ENCODE assay signal across 12 cellular contexts in genomic region chr16:69917311-69917710, GRCh38. TPM values are rescaled to one million over a fixed set of nuclear protein-coding genes. Genes with fewer than 3 reads are reported as not detected.
A peak's percentile ranks its signal among the peaks of the same experiment; 100 is the strongest.
DNase-seq lines count a peak whose midpoint lies in the region; ATAC-seq and TF ChIP-seq lines count a peak whose summit lies in the region.
"Had no signal": no experiment of that assay in that cellular context is flagged by ENCODE, and none has a peak within 500 bp of the region (broad histone marks: within the 10 kb centered on the region; RNA-seq: fewer than 3 reads in every experiment).

No MANE protein-coding gene starts in this region.

- H3K4me1 ChIP-seq in left ventricle myocardium inferior: peaks cover 18% of the 10 kb centered on the region
- peaks cover 4% of the 10 kb centered on the region for H3K4me1 ChIP-seq in vagina

- no peak for DNase-seq in left ventricle myocardium inferior
- no peak for DNase-seq in left ventricle myocardium superior
- DNase-seq in epithelial cell of proximal tubule (ENCODE audit: low read depth): no peak
- no peak for DNase-seq in osteocyte (ENCODE audit: extremely low spot score, unreplicated experiment)
- no peak for DNase-seq in vagina (ENCODE audit: extremely low spot score in 2 of 2)
- DNase-seq in NCI-H446 treated with DMSO at 0.1 percent for 48 hours (lab: John Stamatoyannopoulos, UW): no peak
- DNase-seq: activated B cell treated with CpG ODN at 0.5 μM for 24 hours, anterior cingulate cortex, NCI-H187 treated with DMSO at 0.1 percent for 48 hours had no signal

- no peak for TF ChIP-seq CTCF in left ventricle myocardium inferior (IDR thresholded peaks at IDR 0.05; ENCODE audit: borderline replicate concordance)
- no peak for TF ChIP-seq CTCF in epithelial cell of proximal tubule (conservative IDR thresholded peaks at IDR 0.05; ENCODE audit: low read depth, low read length)
- no peak for TF ChIP-seq CTCF in osteocyte (IDR thresholded peaks at IDR 0.05)
- no peak for TF ChIP-seq CTCF in vagina (IDR thresholded peaks at IDR 0.05)

- no peak overlapping the region for H3K4me3 ChIP-seq in left ventricle myocardium inferior
- H3K4me3 ChIP-seq in epithelial cell of proximal tubule (ENCODE audit: low read depth, low read length): peak overlapping the region; percentile 25
- H3K4me3 ChIP-seq in vagina: no peak overlapping the region

- H3K4me1 Mint-ChIP-seq in osteocyte (ENCODE audit: unreplicated experiment): peaks cover 36% of the 10 kb centered on the region
- H3K4me1 Mint-ChIP-seq: activated B cell treated with CpG ODN at 0.5 μM for 24 hours had no signal

- no peaks in the 10 kb centered on the region for H3K9me3 Mint-ChIP-seq in osteocyte (ENCODE audit: unreplicated experiment)
- H3K9me3 Mint-ChIP-seq: activated B cell treated with CpG ODN at 0.5 μM for 24 hours had no signal

- H3K27ac ChIP-seq in left ventricle myocardium inferior (replicated peaks): peak overlapping the region; percentile 11
- peak overlapping the region; percentile 35 for H3K27ac ChIP-seq in vagina
- H3K27ac ChIP-seq: KMS-11 had no signal

- H3K36me3 Mint-ChIP-seq in osteocyte (ENCODE audit: unreplicated experiment): peaks cover 1% of the 10 kb centered on the region

- peak overlapping the region; percentile 63 for H3K4me3 Mint-ChIP-seq in osteocyte (ENCODE audit: unreplicated experiment)
- H3K4me3 Mint-ChIP-seq: activated B cell treated with CpG ODN at 0.5 μM for 24 hours had no signal

- H3K27ac Mint-ChIP-seq in osteocyte (ENCODE audit: unreplicated experiment): peak overlapping the region; percentile 92
- H3K27ac Mint-ChIP-seq: activated B cell treated with CpG ODN at 0.5 μM for 24 hours had no signal

- H3K9me3 ChIP-seq in left ventricle myocardium inferior (replicated peaks) (no peaks in the 10 kb centered on the region), vagina (no peaks in the 10 kb centered on the region)

- H3K27me3 ChIP-seq in left ventricle myocardium inferior (ENCODE audit: low read depth): no peaks in the 10 kb centered on the region
- no peaks in the 10 kb centered on the region for H3K27me3 ChIP-seq in vagina

- intact Hi-C loops in left ventricle myocardium inferior (cut with micrococcal nuclease): no loop called here
- intact Hi-C loops in left ventricle myocardium superior (cut with micrococcal nuclease): no loop called here
- intact Hi-C loops in vagina (cut with DNase I): no loop called here

- no peaks in the 10 kb centered on the region for H3K27me3 Mint-ChIP-seq in osteocyte (ENCODE audit: unreplicated experiment)
- H3K27me3 Mint-ChIP-seq: activated B cell treated with CpG ODN at 0.5 μM for 24 hours had no signal

- no peak for ATAC-seq in left ventricle myocardium superior
- no peak for ATAC-seq in GM18858 (IDR thresholded peaks at IDR 0.05; ENCODE audit: unreplicated experiment)
- ATAC-seq in HG03025 (IDR thresholded peaks at IDR 0.05; ENCODE audit: low FRiP score, unreplicated experiment): no peak

- no peak for TF ChIP-seq POLR2A in vagina (IDR thresholded peaks at IDR 0.05)

- H3K36me3 ChIP-seq in left ventricle myocardium inferior (no peaks in the 10 kb centered on the region), vagina (no peaks in the 10 kb centered on the region)

RNA-seq across cellular contexts. Expression of gene CLEC18A, which starts 33.8 kb away (rescaled TPM):
- total RNA-seq in left ventricle myocardium inferior (0.22 TPM), left ventricle myocardium superior (0.27 TPM), epithelial cell of proximal tubule (0.58 and 0.72 TPM in 2 replicates), osteocyte (1.1 and 1.2 TPM in 2 replicates), vagina (1.2 TPM)
